17 cellular contexts compared by ENCODE assay signal in genomic region chr4:183848762-183849161, GRCh38.
"Had no signal": no experiment of that assay in that cellular context is flagged by ENCODE, and none has a peak within 500 bp of the region (broad histone marks: within the 10 kb centered on the region; RNA-seq: fewer than 3 reads in every experiment).

No MANE protein-coding gene starts in this region.

- ATAC-seq: activated naive CD8-positive, alpha-beta T cell treated with anti-CD3 and anti-CD28 coated beads, Interleukin-2, amount 50 U/mL, for 24 hours; gastroesophageal sphincter had no signal

- H3K27ac ChIP-seq: brain microvascular endothelial cell, gastroesophageal sphincter, skin epidermis, WERI-Rb-1 had no signal

- DNase-seq: activated CD4-positive, alpha-beta T cell treated with anti-CD3 and anti-CD28 coated beads for 1 hour; activated CD8-positive, alpha-beta memory T cell treated with anti-CD3 and anti-CD28 coated beads for 24 hours; activated CD8-positive, alpha-beta memory T cell treated with anti-CD3 and anti-CD28 coated beads, Interleukin-2, amount 50 U/mL, for 48 hours; activated effector memory CD4-positive, alpha-beta T cell treated with Interleukin-2 at 50 U/mL for 16 hours; activated naive CD4-positive, alpha-beta T cell treated with anti-CD3 and anti-CD28 coated beads, Interleukin-2, amount 10 ng/mL, durations not matched to agents 7 days and 5 days; activated naive CD8-positive, alpha-beta T cell treated with anti-CD3 and anti-CD28 coated beads, Interleukin-2, amount 50 U/mL, for 24 hours; activated T-cell treated with anti-CD3 and anti-CD28 coated beads, Interleukin-2, amount 50 U/mL, for 48 hours; anterior cingulate cortex; brain microvascular endothelial cell; cerebellar nuclear complex; effector CD4-positive, alpha-beta T cell; stimulated activated CD4-positive, alpha-beta T cell treated with anti-CD3 and anti-CD28 coated beads, Interleukin-2, amount 100 ng/mL, for 48 hours; SW 1271; T-helper 2 cell; WERI-Rb-1 had no signal

- H3K27me3 ChIP-seq: brain microvascular endothelial cell, gastroesophageal sphincter had no signal

- H3K4me3 ChIP-seq: gastroesophageal sphincter, skin epidermis had no signal

- H3K36me3 ChIP-seq: brain microvascular endothelial cell, gastroesophageal sphincter, WERI-Rb-1 had no signal
